Comparison of ENCODE assay signal across 14 cellular contexts in the genomic region with DNA sequence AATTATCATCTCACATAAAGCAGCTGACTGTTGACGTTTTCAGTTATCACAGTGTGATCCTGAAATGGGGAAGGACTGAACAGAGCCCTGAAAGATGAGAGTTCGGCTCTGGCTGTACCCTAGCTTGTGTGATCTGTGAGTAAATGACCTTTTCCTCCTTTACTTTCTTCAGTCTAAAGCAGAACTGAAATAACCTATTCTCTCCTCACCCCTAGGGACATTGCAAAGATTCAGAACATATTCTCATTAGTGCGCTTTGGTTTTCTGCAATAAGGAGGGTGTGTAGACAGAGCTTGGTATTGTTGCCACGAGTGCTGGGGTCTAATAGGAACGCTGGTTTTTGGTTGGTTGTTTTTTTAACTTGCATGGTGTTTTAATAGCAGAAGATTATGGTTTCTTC. TPM values are rescaled to one million over a fixed set of nuclear protein-coding genes. Genes with fewer than 3 reads are reported as not detected.
A peak's percentile ranks its signal among the peaks of the same experiment; 100 is the strongest.
DNase-seq lines count a peak whose midpoint lies in the region; ATAC-seq and TF ChIP-seq lines count a peak whose summit lies in the region.
"Had no signal": no experiment of that assay in that cellular context is flagged by ENCODE, and none has a peak within 500 bp of the region (broad histone marks: within the 10 kb centered on the region; RNA-seq: fewer than 3 reads in every experiment).

No MANE protein-coding gene starts in this region.

- H3K4me1 ChIP-seq in GM23338 (ENCODE audit: insufficient read depth) (peaks cover 23% of the 10 kb centered on the region), foreskin keratinocyte (peaks cover 3% of the 10 kb centered on the region), prostate gland (replicated peaks) (no peaks in the 10 kb centered on the region)

- ATAC-seq in GM19023 (IDR thresholded peaks at IDR 0.05; ENCODE audit: unreplicated experiment): peak; percentile 49
- ATAC-seq in GM23338: no peak
- ATAC-seq in HG03520 (IDR thresholded peaks at IDR 0.05; ENCODE audit: unreplicated experiment): peak; percentile 85
- ATAC-seq in foreskin keratinocyte: no peak
- ATAC-seq: left colon, Panc1 had no signal

- DNase-seq in GM12864 (ENCODE audit: low read depth) (peak; percentile 73), GM23338 (ENCODE audit: low spot score) (no peak), foreskin keratinocyte (no peak), nucleus accumbens (lab: John Stamatoyannopoulos, UW) (no peak), NCI-H1105 (lab: John Stamatoyannopoulos, UW) (no peak), prostate gland (ENCODE audit: low spot score) (no peak)
- DNase-seq: effector memory CD4-positive, alpha-beta T cell; left colon; NCI-H345; nephron progenitor cell; spleen had no signal

- no peak for TF ChIP-seq POLR2A in prostate gland (IDR thresholded peaks at IDR 0.05)

- TF ChIP-seq CTCF in GM12864 (IDR thresholded peaks at IDR 0.05; ENCODE audit: low read depth, low read length, missing control alignments) (peak; percentile 2), GM23338 (conservative IDR thresholded peaks at IDR 0.05; ENCODE audit: low read depth in 2 of 2) (no peak), foreskin keratinocyte (conservative IDR thresholded peaks at IDR 0.05) (no peak), prostate gland (IDR thresholded peaks at IDR 0.05) (no peak)

- H2AFZ ChIP-seq in GM23338: no peak overlapping the region

- no peaks in the 10 kb centered on the region for H3K36me3 Mint-ChIP-seq in GM23338 (ENCODE audit: low read depth)

- no peaks in the 10 kb centered on the region for H3K9me3 ChIP-seq in prostate gland
- H3K9me3 ChIP-seq: spleen had no signal

- WGBS in prostate gland: 85% methylated on average over 5 of the region's 5 CpGs

- peaks cover 36% of the 10 kb centered on the region for H3K4me1 Mint-ChIP-seq in GM23338
- H3K4me1 Mint-ChIP-seq: nephron progenitor cell had no signal

- no peak overlapping the region for H3K4me2 ChIP-seq in GM23338

- peaks cover 10% of the 10 kb centered on the region for H3K27me3 Mint-ChIP-seq in GM23338 (ENCODE audit: insufficient read depth, low read depth, poor library complexity)

- H3K27ac Mint-ChIP-seq in GM23338: peak overlapping the region; percentile 46; the same call in 1 of the 2 replicates
- H3K27ac Mint-ChIP-seq: nephron progenitor cell had no signal

- intact Hi-C loops in prostate gland (cut with DNase I): no loop called here

- H3K79me2 ChIP-seq in GM23338 (replicated peaks; ENCODE audit: insufficient read depth): peaks cover 12% of the 10 kb centered on the region

- H3F3A ChIP-seq in GM23338 (replicated peaks; ENCODE audit: low read depth): no peaks in the 10 kb centered on the region

- no peak overlapping the region for H3K27ac ChIP-seq in GM23338 (ENCODE audit: low read depth)
- no peak overlapping the region for H3K27ac ChIP-seq in foreskin keratinocyte
- no peak overlapping the region for H3K27ac ChIP-seq in prostate gland

- no peaks in the 10 kb centered on the region; the same call in 2 of the 3 replicates for H3K9me3 Mint-ChIP-seq in GM23338
- H3K9me3 Mint-ChIP-seq: nephron progenitor cell had no signal

- no peaks in the 10 kb centered on the region for H3K27me3 ChIP-seq in GM23338 (ENCODE audit: insufficient read depth)
- no peaks in the 10 kb centered on the region for H3K27me3 ChIP-seq in foreskin keratinocyte
- no peaks in the 10 kb centered on the region for H3K27me3 ChIP-seq in prostate gland (replicated peaks; ENCODE audit: insufficient read depth)
- H3K27me3 ChIP-seq: spleen had no signal

- no peak overlapping the region for H3K4me3 ChIP-seq in GM12864 (ENCODE audit: low read depth, low read length)
- H3K4me3 ChIP-seq in GM23338: no peak overlapping the region
- no peak overlapping the region for H3K4me3 ChIP-seq in prostate gland
- H3K4me3 ChIP-seq: spleen had no signal

- H3K36me3 ChIP-seq in GM23338 (ENCODE audit: insufficient read depth): no peaks in the 10 kb centered on the region
- H3K36me3 ChIP-seq in prostate gland: no peaks in the 10 kb centered on the region

- no peak overlapping the region for H3K4me3 Mint-ChIP-seq in GM23338
- H3K4me3 Mint-ChIP-seq: nephron progenitor cell had no signal

- H3K9me2 ChIP-seq in GM23338 (ENCODE audit: insufficient read depth): no peaks in the 10 kb centered on the region

- H4K20me1 ChIP-seq in GM23338 (replicated peaks; ENCODE audit: insufficient read depth): no peaks in the 10 kb centered on the region; the same call in 1 of the 2 replicates

TF ChIP-seq in GM23338, 12 proteins besides CTCF, POLR2A, EP300 and RAD21 (continues in another document):
- TF ChIP-seq ETS1 (IDR thresholded peaks at IDR 0.05) (no peak), EZH2phosphoT487 (IDR thresholded peaks at IDR 0.05; ENCODE audit: unreplicated experiment) (no peak), STAT1 (IDR thresholded peaks at IDR 0.05; ENCODE audit: unreplicated experiment) (no peak), ZNF114 (CRISPR knock-in tag; IDR thresholded peaks at IDR 0.05) (no peak), REST (IDR thresholded peaks at IDR 0.05; ENCODE audit: unreplicated experiment) (no peak), POLR2AphosphoS5 (IDR thresholded peaks at IDR 0.05; ENCODE audit: low read depth) (no peak), EZH2 (IDR thresholded peaks at IDR 0.05; ENCODE audit: low read depth, unreplicated experiment) (no peak)

RNA-seq across cellular contexts. Expression of gene FARS2, which starts 16.7 kb away (rescaled TPM):
- 13.2 and 19.0 TPM in 2 replicates for total RNA-seq in GM23338 (2014; rRNA removed; shearing (Covaris generic))
- polyA plus RNA-seq in GM23338 (2016; fragmentation: Nextera tagmentation; extraction: Ambion mirVana) (5.3 and 7.6 TPM in 2 replicates), foreskin keratinocyte (16.5 and 16.9 TPM in 2 replicates)
- total RNA-seq in foreskin keratinocyte (20.1 and 20.7 TPM in 2 replicates), prostate gland (10 to 100 TPM; 11.6 to 19.5 TPM)

RNA-seq across cellular contexts. Expression of gene LYRM4, which starts 17.3 kb away (rescaled TPM):
- 26.5 and 51.0 TPM in 2 replicates for total RNA-seq in GM23338 (2014; rRNA removed; shearing (Covaris generic))
- polyA plus RNA-seq in GM23338 (2016; fragmentation: Nextera tagmentation; extraction: Ambion mirVana) (61.6 and 62.0 TPM in 2 replicates), foreskin keratinocyte (45.2 and 50.9 TPM in 2 replicates)
- total RNA-seq in foreskin keratinocyte (33.7 and 35.1 TPM in 2 replicates), prostate gland (10 to 100 TPM; 21.4 to 23.7 TPM)

Comparison
In these comparisons a context has a peak if more than half of its experiments do, and no peak if none do; other contexts are left out.
1. ATAC-seq: peak in GM19023 (single experiment) and HG03520 (single experiment); none in GM23338 (single experiment) and foreskin keratinocyte (single experiment).